ENCODE assay signal across 9 cellular contexts in the genomic region with DNA sequence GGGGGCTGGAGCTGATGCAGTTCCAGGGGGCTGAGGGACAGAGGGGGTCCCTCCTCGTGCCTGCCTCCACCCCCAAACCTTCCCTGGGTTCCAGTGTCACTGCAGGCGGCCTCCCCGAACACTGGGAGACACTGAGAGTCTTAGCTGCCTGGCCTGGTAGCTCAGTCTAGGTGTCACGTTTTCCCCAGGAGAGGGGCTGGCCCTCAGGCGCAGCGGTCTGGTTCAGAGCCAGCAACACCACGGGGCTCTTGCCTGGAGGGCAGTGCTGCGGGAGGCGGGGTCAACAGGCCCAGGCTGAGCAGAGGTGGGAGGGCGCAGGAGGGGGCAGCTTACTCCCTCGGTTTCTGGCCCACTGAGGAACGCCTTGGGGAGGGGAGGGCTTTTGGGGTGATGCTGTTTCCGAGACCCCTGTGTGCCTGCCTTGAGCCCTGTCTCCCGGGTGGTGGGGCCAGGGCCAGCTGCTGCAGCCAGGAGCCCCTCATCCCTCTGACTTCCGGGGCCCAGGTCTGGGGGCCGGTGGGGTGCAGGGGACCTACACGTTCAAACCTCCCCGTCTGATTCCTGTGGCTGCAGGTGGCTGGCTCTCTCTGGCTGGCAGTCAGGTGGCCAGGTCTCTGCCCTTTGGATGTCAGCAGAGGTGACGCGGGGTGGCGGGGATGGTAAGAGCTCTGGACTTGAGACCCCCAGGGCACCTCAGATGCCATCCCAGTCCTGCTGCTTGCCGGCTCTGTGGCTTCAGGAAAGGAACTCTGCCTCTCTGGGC.
DNase-seq lines count a peak whose midpoint lies in the region; ATAC-seq lines count a peak whose summit lies in the region.
"Had no signal": no experiment of that assay in that cellular context is flagged by ENCODE, and none has a peak within 500 bp of the region (broad histone marks: within the 10 kb centered on the region; RNA-seq: fewer than 3 reads in every experiment).

No MANE protein-coding gene starts in this region.

- no peak overlapping the region for H3K4me3 ChIP-seq in aorta (ENCODE audit: low read length in 2 of 2)

- no peaks in the 10 kb centered on the region for H3K9me3 ChIP-seq in aorta (ENCODE audit: control insufficient read depth, low read length)

- no peaks in the 10 kb centered on the region for H3K27me3 ChIP-seq in aorta (ENCODE audit: control insufficient read depth in 1 of 2, insufficient read depth in 2 of 2, low read length in 1 of 2)

- 47 to 49% methylated on average over 20 to 22 of the region's 22 CpGs for WGBS in aorta, 2 donors

- intact Hi-C loops in Right ventricle myocardium superior (cut with DNase I) (no loop called here), cardiac septum (cut with DNase I) (no loop called here), aorta (cut with DNase I) (no loop called here)

- no peaks in the 10 kb centered on the region for H3K36me3 ChIP-seq in aorta (ENCODE audit: control insufficient read depth in 1 of 2, insufficient read depth in 2 of 2, low read length in 1 of 2)

- ATAC-seq in Right ventricle myocardium superior (ENCODE audit: poor library complexity) (peak; percentile 75), aorta (ENCODE audit: low FRiP score) (peak; percentile 20), GM19463 (IDR thresholded peaks at IDR 0.05; ENCODE audit: unreplicated experiment) (no peak)

- no peak overlapping the region for H3K27ac ChIP-seq in aorta (ENCODE audit: low read depth in 1 of 2, low read length in 2 of 2)

- DNase-seq in Right ventricle myocardium superior (peak; percentile 71), cardiac septum (ENCODE audit: low spot score) (no peak), UCSD-AML1 (lab: John Stamatoyannopoulos, UW; ENCODE audit: unreplicated experiment) (peak; percentile 62), iPS-NIHi7 (ENCODE audit: extremely low spot score) (peak; percentile 86), aorta (no peak), cerebellum (ENCODE audit: low spot score) (no peak)
- no peak for DNase-seq in stimulated activated CD4-positive, alpha-beta T cell treated with anti-CD3 and anti-CD28 coated beads, Interleukin-15, amount 100 ng/mL, for 24 hours
- DNase-seq: activated T-cell treated with anti-CD3 and anti-CD28 coated beads, Interleukin-2, amount 50 U/mL, for 24 hours had no signal

- no peaks in the 10 kb centered on the region for H3K4me1 ChIP-seq in aorta (ENCODE audit: control insufficient read depth in 1 of 2, insufficient read depth in 2 of 2, low read length in 2 of 2)

Comparison
In these comparisons a context has a peak if more than half of its experiments do, and no peak if none do; other contexts are left out.
1. DNase-seq: peak in Right ventricle myocardium superior (single experiment), UCSD-AML1 (single experiment) and iPS-NIHi7 (single experiment); none in cardiac septum (single experiment), aorta (0 of 2), cerebellum (single experiment) and stimulated activated CD4-positive, alpha-beta T cell treated with anti-CD3 and anti-CD28 coated beads, Interleukin-15, amount 100 ng/mL, for 24 hours (single experiment).